In genomic region chr17:19361975-19362292, GRCh38 we compare ENCODE assay signal across 8 cellular contexts. TPM values are rescaled to one million over a fixed set of nuclear protein-coding genes. Genes with fewer than 3 reads are reported as not detected.
A peak's percentile ranks its signal among the peaks of the same experiment; 100 is the strongest.
DNase-seq lines count a peak whose midpoint lies in the region; ATAC-seq and TF ChIP-seq lines count a peak whose summit lies in the region.

No MANE protein-coding gene starts in this region.

- peak overlapping the region in 9 of 10 donors; percentile 67 to 82 (median 72) for H3K27ac ChIP-seq in heart right ventricle
- peak overlapping the region; percentile 88 for H3K27ac ChIP-seq in vagina

- TF ChIP-seq CTCF in heart right ventricle (IDR thresholded peaks at IDR 0.05) (no peak), cardiac fibroblast (IDR thresholded peaks at IDR 0.05; ENCODE audit: low read depth, low read length) (no peak), mucosa of descending colon (IDR thresholded peaks at IDR 0.05) (no peak), vagina (IDR thresholded peaks at IDR 0.05) (no peak), GM13977 (IDR thresholded peaks at IDR 0.05; ENCODE audit: extremely low read depth, insufficient read depth, missing control alignments) (no peak)

- WGBS in heart right ventricle, 2 donors = 12 to 13% methylated on average over 16 of the region's 16 CpGs

- H3K9me3 ChIP-seq in heart right ventricle = no peaks in the 10 kb centered on the region
- no peaks in the 10 kb centered on the region for H3K9me3 ChIP-seq in mucosa of descending colon
- no peaks in the 10 kb centered on the region for H3K9me3 ChIP-seq in vagina

- H3K4me1 ChIP-seq in heart right ventricle (peaks cover 0 to 16% (median 10%) of the 10 kb centered on the region in 9 donors), mucosa of descending colon (ENCODE audit: low read depth) (peaks cover 9% of the 10 kb centered on the region), vagina (peaks cover 11% of the 10 kb centered on the region)

- intact Hi-C loops in heart right ventricle (cut with DNase I) (loop anchor here (1.0 to 10.0 kb wide), 10 partner anchors 40 to 405 kb away; no protein-coding TSS in a partner anchor), left cardiac atrium (cut with DNase I) (loop anchor here (1.0 to 10.0 kb wide), 4 partner anchors 15 to 403 kb away; no protein-coding TSS in a partner anchor), mucosa of descending colon (cut with DNase I, micrococcal nuclease) (loop anchor here (5.0 to 10.0 kb wide), 2 partner anchors 85 to 403 kb away; no protein-coding TSS in a partner anchor), vagina (cut with DNase I) (loop anchor here (2.0 to 10.0 kb wide), 2 partner anchors 85 to 403 kb away; no protein-coding TSS in a partner anchor)

- H3K27me3 ChIP-seq in heart right ventricle (no peaks in the 10 kb centered on the region), vagina (no peaks in the 10 kb centered on the region)

- H3K36me3 ChIP-seq in heart right ventricle (peaks cover 0 to 6% (median 0%) of the 10 kb centered on the region in 9 donors), mucosa of descending colon (ENCODE audit: low read depth) (no peaks in the 10 kb centered on the region), vagina (no peaks in the 10 kb centered on the region)

- ATAC-seq in heart right ventricle = no peak
- no peak for ATAC-seq in left cardiac atrium
- ATAC-seq in mucosa of descending colon = no peak

- no peak for TF ChIP-seq POLR2A in vagina (IDR thresholded peaks at IDR 0.05)

- H3K4me3 ChIP-seq in heart right ventricle (peak overlapping the region; percentile 48 to 90 (median 76)), cardiac fibroblast (replicated peaks in 1 of 2; ENCODE audit: low read depth in 2 of 2, low read length in 2 of 2) (peak overlapping the region; percentile 65 to 76), mucosa of descending colon (peak overlapping the region; percentile 22), vagina (peak overlapping the region; percentile 68 to 87)

- no peak for DNase-seq in heart right ventricle
- no peak for DNase-seq in left cardiac atrium
- no peak for DNase-seq in cardiac fibroblast (ENCODE audit: low read depth in 2 of 2)
- DNase-seq in mucosa of descending colon = no peak
- no peak for DNase-seq in vagina (ENCODE audit: extremely low spot score in 2 of 2)
- DNase-seq in kidney glomerular epithelial cell (lab: John Stamatoyannopoulos, UW) = no peak
- DNase-seq in NCI-H524 treated with DMSO at 0.1 percent for 48 hours (lab: John Stamatoyannopoulos, UW) = no peak
- no peak for DNase-seq in GM13977 (ENCODE audit: low spot score)

- in situ Hi-C loops in GM13977 (cut with MboI; ENCODE audit: low pct_unique_long_range_greater_than_20kb, low sequenced_read_pairs, unreplicated experiment) = loop anchor here (10.0 to 25.0 kb wide), 2 partner anchors 63 to 400 kb away; no protein-coding TSS in a partner anchor

RNA-seq across cellular contexts. Expression of gene B9D1, which starts 0.6 kb away (rescaled TPM):
- total RNA-seq in heart right ventricle (10 to 100 TPM in 5 of 10 donors, 1 to 10 TPM in 5; 5.3 to 18.8 (median 10.4) TPM), left cardiac atrium (1 to 10 TPM; 7.3 to 8.4 TPM), mucosa of descending colon (10 to 100 TPM in 2 of 3 donors, 1 to 10 TPM in 1; 5.1 to 11.8 (median 10.7) TPM), vagina (50.6 TPM)
- polyA plus RNA-seq in heart right ventricle = 10 to 100 TPM in 1 of 2 donors, 1 to 10 TPM in 1; 9.4 to 11.6 TPM

RNA-seq across cellular contexts. Expression of gene MAPK7, which starts 16.4 kb away (rescaled TPM):
- total RNA-seq in heart right ventricle (10 to 100 TPM in 6 of 10 donors, 1 to 10 TPM in 4; 7.3 to 16.6 (median 11.4) TPM), left cardiac atrium (10 to 100 TPM; 13.8 to 15.1 TPM), mucosa of descending colon (10 to 100 TPM; 36.9 to 48.6 (median 47.5) TPM), vagina (77.3 TPM)
- 10 to 100 TPM in 1 of 2 donors, 1 to 10 TPM in 1; 9.1 to 12.3 TPM for polyA plus RNA-seq in heart right ventricle

RNA-seq across cellular contexts. Expression of gene MFAP4, which starts 25.1 kb away (rescaled TPM):
- total RNA-seq in heart right ventricle (100 to 1,000 TPM in 1 of 10 donors, 10 to 100 TPM in 9; 15.4 to 101 (median 41.6) TPM), left cardiac atrium (100 to 1,000 TPM in 1 of 2 donors, 10 to 100 TPM in 1; 44.8 to 104 TPM), mucosa of descending colon (100 to 1,000 TPM in 1 of 3 donors, 10 to 100 TPM in 2; 19.0 to 127 (median 44.2) TPM), vagina (205 TPM)
- 10 to 100 TPM; 27.5 to 44.7 TPM for polyA plus RNA-seq in heart right ventricle

RNA-seq across cellular contexts. Expression of gene RNF112, which starts 49.1 kb away (rescaled TPM):
- total RNA-seq in heart right ventricle (1 to 10 TPM in 5 of 10 donors, under 1 TPM in 5; 0.64 to 4.2 (median 1.0) TPM), left cardiac atrium (1 to 10 TPM; 2.5 to 6.8 TPM), mucosa of descending colon (10 to 100 TPM in 1 of 3 donors, 1 to 10 TPM in 2; 2.4 to 13.4 (median 3.4) TPM), vagina (1.5 TPM)
- polyA plus RNA-seq in heart right ventricle = 1 to 10 TPM; 4.4 to 8.1 TPM

Comparison
In these comparisons a context has a peak if more than half of its experiments do, and no peak if none do; other contexts are left out.
1. H3K4me3 ChIP-seq: peak in every context shown above with its lines; median percentile 78 in vagina; 76 in heart right ventricle; 70 in cardiac fibroblast; 22 in mucosa of descending colon.